13 cellular contexts compared by ENCODE assay signal in genomic region chr1:116179886-116180474, GRCh38.
"Had no signal": no experiment of that assay in that cellular context is flagged by ENCODE, and none has a peak within 500 bp of the region (broad histone marks: within the 10 kb centered on the region; RNA-seq: fewer than 3 reads in every experiment).

No MANE protein-coding gene starts in this region.

- H3K27me3 Mint-ChIP-seq: activated T-cell treated with anti-CD3 and anti-CD28 coated beads, Interleukin-2, amount 50 U/mL, for 24 hours had no signal

- H3K4me3 Mint-ChIP-seq: activated CD4-positive, alpha-beta memory T cell treated with anti-CD3 and anti-CD28 coated beads, Interleukin-2, amount 10 ng/mL, durations not matched to agents 7 days and 5 days; activated T-cell treated with anti-CD3 and anti-CD28 coated beads, Interleukin-2, amount 50 U/mL, for 24 hours; memory B cell; natural killer cell; stimulated activated memory B cell treated with anti-CD40 and anti-IgM and Interleukin-4, amounts not matched to agents 10 μg/mL and 1 μg/mL and 100 μg/mL, for 72 hours had no signal

- H3K36me3 Mint-ChIP-seq: activated naive CD4-positive, alpha-beta T cell treated with anti-CD3 and anti-CD28 coated beads, Interleukin-2, amount 50 U/mL, for 72 hours; memory B cell; natural killer cell; stimulated activated memory B cell treated with anti-CD40 and anti-IgM and Interleukin-4, amounts not matched to agents 10 μg/mL and 1 μg/mL and 100 μg/mL, for 72 hours had no signal

- H3K4me3 ChIP-seq: coronary artery, left ventricle myocardium inferior had no signal

- H3K27ac Mint-ChIP-seq: activated CD4-positive, alpha-beta memory T cell treated with anti-CD3 and anti-CD28 coated beads, Interleukin-2, amount 10 ng/mL, durations not matched to agents 7 days and 5 days; activated naive CD4-positive, alpha-beta T cell treated with anti-CD3 and anti-CD28 coated beads, Interleukin-2, amount 50 U/mL, for 72 hours; activated T-cell treated with anti-CD3 and anti-CD28 coated beads, Interleukin-2, amount 50 U/mL, for 24 hours; memory B cell; natural killer cell; stimulated activated memory B cell treated with anti-CD40 and anti-IgM and Interleukin-4, amounts not matched to agents 10 μg/mL and 1 μg/mL and 100 μg/mL, for 72 hours had no signal

- H3K27ac ChIP-seq: coronary artery, left ventricle myocardium inferior had no signal

- H3K4me1 Mint-ChIP-seq: activated CD4-positive, alpha-beta memory T cell treated with anti-CD3 and anti-CD28 coated beads, Interleukin-2, amount 10 ng/mL, durations not matched to agents 7 days and 5 days; memory B cell; natural killer cell; stimulated activated memory B cell treated with anti-CD40 and anti-IgM and Interleukin-4, amounts not matched to agents 10 μg/mL and 1 μg/mL and 100 μg/mL, for 72 hours had no signal

- H3K9me3 ChIP-seq: left ventricle myocardium inferior had no signal

- FAIRE-seq: keratinocyte had no signal

- H3K36me3 ChIP-seq: left ventricle myocardium inferior had no signal

- DNase-seq: activated CD4-positive, alpha-beta memory T cell treated with anti-CD3 and anti-CD28 coated beads, Interleukin-2, amount 10 ng/mL, durations not matched to agents 7 days and 5 days; activated CD4-positive, alpha-beta T cell treated with anti-CD3 and anti-CD28 coated beads for 4 hours; activated effector memory CD4-positive, alpha-beta T cell treated with Interleukin-2 at 50 U/mL for 16 hours; activated T-cell treated with anti-CD3 and anti-CD28 coated beads, Interleukin-2, amount 50 U/mL, for 24 hours; left ventricle myocardium inferior; natural killer cell; stimulated activated CD4-positive, alpha-beta T cell treated with anti-CD3 and anti-CD28 coated beads, Interleukin-2, amount 100 ng/mL, for 48 hours had no signal

- H3K9me3 Mint-ChIP-seq: activated CD4-positive, alpha-beta memory T cell treated with anti-CD3 and anti-CD28 coated beads, Interleukin-2, amount 10 ng/mL, durations not matched to agents 7 days and 5 days; activated naive CD4-positive, alpha-beta T cell treated with anti-CD3 and anti-CD28 coated beads, Interleukin-2, amount 50 U/mL, for 72 hours; activated T-cell treated with anti-CD3 and anti-CD28 coated beads, Interleukin-2, amount 50 U/mL, for 24 hours; memory B cell; natural killer cell; stimulated activated memory B cell treated with anti-CD40 and anti-IgM and Interleukin-4, amounts not matched to agents 10 μg/mL and 1 μg/mL and 100 μg/mL, for 72 hours had no signal

- ATAC-seq: activated naive CD4-positive, alpha-beta T cell treated with anti-CD3 and anti-CD28 coated beads, Interleukin-2, amount 50 U/mL, for 72 hours; esophagus mucosa; natural killer cell; stimulated activated memory B cell treated with anti-CD40 and anti-IgM and Interleukin-4, amounts not matched to agents 10 μg/mL and 1 μg/mL and 100 μg/mL, for 72 hours had no signal
